ENCODE assay signal across 1 cellular context in the genomic region with DNA sequence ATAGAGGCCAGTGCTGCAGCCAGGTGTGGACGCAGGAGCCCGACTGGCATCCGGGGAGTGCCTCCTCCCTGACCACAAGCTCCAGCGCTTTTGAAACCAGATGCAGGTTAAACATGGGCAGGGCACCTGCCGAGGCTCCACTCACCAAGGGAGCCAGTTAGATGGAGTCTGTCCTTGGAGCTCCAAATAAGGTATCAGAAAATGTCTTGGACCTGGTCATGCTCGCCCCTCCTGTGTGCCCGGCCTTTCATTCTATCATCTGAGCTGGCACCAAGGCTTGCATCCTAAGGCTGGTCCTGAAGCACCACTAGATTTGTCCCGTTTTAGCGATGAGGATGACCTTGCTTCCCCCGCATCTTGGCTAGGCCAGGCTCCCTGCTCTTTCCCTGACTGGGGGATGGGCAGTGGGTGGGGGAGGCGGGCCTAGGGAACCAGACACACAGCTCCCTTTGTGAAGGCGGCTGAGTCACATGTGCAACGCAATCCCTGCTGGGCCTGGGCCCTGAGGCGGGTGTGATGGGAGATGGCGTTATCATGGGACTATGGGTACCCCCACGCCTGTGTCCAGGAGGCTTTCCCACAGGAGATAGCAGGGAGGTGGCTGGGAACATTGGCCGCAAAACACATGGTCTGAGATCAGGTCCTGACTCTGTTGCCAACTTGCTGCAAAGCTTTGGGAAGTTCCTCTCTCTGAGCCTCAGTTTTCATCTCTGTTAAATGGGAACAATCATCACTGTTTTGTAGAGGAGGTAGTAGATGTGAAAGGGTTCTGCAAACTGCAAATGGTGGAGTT.
TF ChIP-seq lines count a peak whose summit lies in the region.

No MANE protein-coding gene starts in this region.

TF ChIP-seq in HepG2, 621 proteins besides CTCF, POLR2A, EP300 and RAD21 (continues in another document):
- TF ChIP-seq, protein P1, sequence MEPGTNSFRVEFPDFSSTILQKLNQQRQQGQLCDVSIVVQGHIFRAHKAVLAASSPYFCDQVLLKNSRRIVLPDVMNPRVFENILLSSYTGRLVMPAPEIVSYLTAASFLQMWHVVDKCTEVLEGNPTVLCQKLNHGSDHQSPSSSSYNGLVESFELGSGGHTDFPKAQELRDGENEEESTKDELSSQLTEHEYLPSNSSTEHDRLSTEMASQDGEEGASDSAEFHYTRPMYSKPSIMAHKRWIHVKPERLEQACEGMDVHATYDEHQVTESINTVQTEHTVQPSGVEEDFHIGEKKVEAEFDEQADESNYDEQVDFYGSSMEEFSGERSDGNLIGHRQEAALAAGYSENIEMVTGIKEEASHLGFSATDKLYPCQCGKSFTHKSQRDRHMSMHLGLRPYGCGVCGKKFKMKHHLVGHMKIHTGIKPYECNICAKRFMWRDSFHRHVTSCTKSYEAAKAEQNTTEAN (CRISPR knock-in tag; conservative IDR thresholded peaks at IDR 0.05) = no peak
- peak; percentile 92 for TF ChIP-seq RCOR2 (CRISPR knock-in tag; IDR thresholded peaks at IDR 0.05)
- no peak for TF ChIP-seq ZNF674 (CRISPR knock-in tag; IDR thresholded peaks at IDR 0.05; ENCODE audit: low read depth)
- TF ChIP-seq ZNF558 (CRISPR knock-in tag; IDR thresholded peaks at IDR 0.05; ENCODE audit: borderline replicate concordance) = no peak
- no peak for TF ChIP-seq ZNF562 (CRISPR knock-in tag; IDR thresholded peaks at IDR 0.05; ENCODE audit: borderline replicate concordance)
- TF ChIP-seq, protein P2, sequence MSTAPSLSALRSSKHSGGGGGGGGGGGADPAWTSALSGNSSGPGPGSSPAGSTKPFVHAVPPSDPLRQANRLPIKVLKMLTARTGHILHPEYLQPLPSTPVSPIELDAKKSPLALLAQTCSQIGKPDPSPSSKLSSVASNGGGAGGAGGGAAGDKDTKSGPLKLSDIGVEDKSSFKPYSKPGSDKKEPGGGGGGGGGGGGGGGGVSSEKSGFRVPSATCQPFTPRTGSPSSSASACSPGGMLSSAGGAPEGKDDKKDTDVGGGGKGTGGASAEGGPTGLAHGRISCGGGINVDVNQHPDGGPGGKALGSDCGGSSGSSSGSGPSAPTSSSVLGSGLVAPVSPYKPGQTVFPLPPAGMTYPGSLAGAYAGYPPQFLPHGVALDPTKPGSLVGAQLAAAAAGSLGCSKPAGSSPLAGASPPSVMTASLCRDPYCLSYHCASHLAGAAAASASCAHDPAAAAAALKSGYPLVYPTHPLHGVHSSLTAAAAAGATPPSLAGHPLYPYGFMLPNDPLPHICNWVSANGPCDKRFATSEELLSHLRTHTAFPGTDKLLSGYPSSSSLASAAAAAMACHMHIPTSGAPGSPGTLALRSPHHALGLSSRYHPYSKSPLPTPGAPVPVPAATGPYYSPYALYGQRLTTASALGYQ (CRISPR knock-in tag; IDR thresholded peaks at IDR 0.05) = no peak
- peak; percentile 47; the same call in 1 of the 3 replicates for TF ChIP-seq MXI1 (IDR thresholded peaks at IDR 0.05; ENCODE audit: borderline replicate concordance, low read depth, low read length)
- peak; percentile 57 for TF ChIP-seq ZFY (CRISPR knock-in tag; IDR thresholded peaks at IDR 0.05)
- TF ChIP-seq ZBTB7A (CRISPR knock-in tag; IDR thresholded peaks at IDR 0.05) = no peak
- TF ChIP-seq ZNF12 (CRISPR knock-in tag; IDR thresholded peaks at IDR 0.05) = 0 out of 2 replicates have a peak, but pooled peaks have one; percentile 9
- TF ChIP-seq ZNF572 (CRISPR knock-in tag; IDR thresholded peaks at IDR 0.05) = no peak
- TF ChIP-seq JUND (CRISPR knock-in tag; IDR thresholded peaks at IDR 0.05) = peak; percentile 70; the same call in 1 of the 2 replicates
- 0 out of 2 replicates have a peak, but pooled peaks have one; percentile 12 for TF ChIP-seq ISL2 (CRISPR knock-in tag; IDR thresholded peaks at IDR 0.05)
- 0 out of 2 replicates have a peak, but pooled peaks have one; percentile 31 for TF ChIP-seq ZNF782 (CRISPR knock-in tag; IDR thresholded peaks at IDR 0.05; ENCODE audit: borderline replicate concordance)
- TF ChIP-seq, protein P3, sequence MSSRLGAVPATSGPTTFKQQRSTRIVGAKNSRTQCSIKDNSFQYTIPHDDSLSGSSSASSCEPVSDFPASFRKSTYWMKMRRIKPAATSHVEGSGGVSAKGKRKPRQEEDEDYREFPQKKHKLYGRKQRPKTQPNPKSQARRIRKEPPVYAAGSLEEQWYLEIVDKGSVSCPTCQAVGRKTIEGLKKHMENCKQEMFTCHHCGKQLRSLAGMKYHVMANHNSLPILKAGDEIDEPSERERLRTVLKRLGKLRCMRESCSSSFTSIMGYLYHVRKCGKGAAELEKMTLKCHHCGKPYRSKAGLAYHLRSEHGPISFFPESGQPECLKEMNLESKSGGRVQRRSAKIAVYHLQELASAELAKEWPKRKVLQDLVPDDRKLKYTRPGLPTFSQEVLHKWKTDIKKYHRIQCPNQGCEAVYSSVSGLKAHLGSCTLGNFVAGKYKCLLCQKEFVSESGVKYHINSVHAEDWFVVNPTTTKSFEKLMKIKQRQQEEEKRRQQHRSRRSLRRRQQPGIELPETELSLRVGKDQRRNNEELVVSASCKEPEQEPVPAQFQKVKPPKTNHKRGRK (CRISPR knock-in tag; IDR thresholded peaks at IDR 0.05) = no peak
- peak; percentile 50 for TF ChIP-seq TBL1XR1 (IDR thresholded peaks at IDR 0.05; ENCODE audit: borderline replicate concordance, low read length, partially characterized antibody)
- TF ChIP-seq ZNF549 (CRISPR knock-in tag; IDR thresholded peaks at IDR 0.05) = no peak
- no peak for TF ChIP-seq PAWR (CRISPR knock-in tag; IDR thresholded peaks at IDR 0.05; ENCODE audit: borderline replicate concordance)
- no peak for TF ChIP-seq SRSF4 (IDR thresholded peaks at IDR 0.05; ENCODE audit: low read depth, low read length, poor library complexity, severe bottlenecking)
- TF ChIP-seq, protein P4, sequence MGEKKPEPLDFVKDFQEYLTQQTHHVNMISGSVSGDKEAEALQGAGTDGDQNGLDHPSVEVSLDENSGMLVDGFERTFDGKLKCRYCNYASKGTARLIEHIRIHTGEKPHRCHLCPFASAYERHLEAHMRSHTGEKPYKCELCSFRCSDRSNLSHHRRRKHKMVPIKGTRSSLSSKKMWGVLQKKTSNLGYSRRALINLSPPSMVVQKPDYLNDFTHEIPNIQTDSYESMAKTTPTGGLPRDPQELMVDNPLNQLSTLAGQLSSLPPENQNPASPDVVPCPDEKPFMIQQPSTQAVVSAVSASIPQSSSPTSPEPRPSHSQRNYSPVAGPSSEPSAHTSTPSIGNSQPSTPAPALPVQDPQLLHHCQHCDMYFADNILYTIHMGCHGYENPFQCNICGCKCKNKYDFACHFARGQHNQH (CRISPR knock-in tag; IDR thresholded peaks at IDR 0.05) = peak; percentile 31; the same call in 1 of the 2 replicates
- TF ChIP-seq ARID2 (CRISPR knock-in tag; IDR thresholded peaks at IDR 0.05; ENCODE audit: borderline replicate concordance) = no peak
- TF ChIP-seq, protein P5, sequence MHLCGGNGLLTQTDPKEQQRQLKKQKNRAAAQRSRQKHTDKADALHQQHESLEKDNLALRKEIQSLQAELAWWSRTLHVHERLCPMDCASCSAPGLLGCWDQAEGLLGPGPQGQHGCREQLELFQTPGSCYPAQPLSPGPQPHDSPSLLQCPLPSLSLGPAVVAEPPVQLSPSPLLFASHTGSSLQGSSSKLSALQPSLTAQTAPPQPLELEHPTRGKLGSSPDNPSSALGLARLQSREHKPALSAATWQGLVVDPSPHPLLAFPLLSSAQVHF (CRISPR knock-in tag; IDR thresholded peaks at IDR 0.05) = no peak
- TF ChIP-seq, protein P6, sequence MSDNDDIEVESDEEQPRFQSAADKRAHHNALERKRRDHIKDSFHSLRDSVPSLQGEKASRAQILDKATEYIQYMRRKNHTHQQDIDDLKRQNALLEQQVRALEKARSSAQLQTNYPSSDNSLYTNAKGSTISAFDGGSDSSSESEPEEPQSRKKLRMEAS (IDR thresholded peaks at IDR 0.05) = peak; percentile 73
- no peak for TF ChIP-seq SAFB2 (CRISPR knock-in tag; IDR thresholded peaks at IDR 0.05; ENCODE audit: borderline replicate concordance, low read depth)
- no peak for TF ChIP-seq ZBTB20 (CRISPR knock-in tag; IDR thresholded peaks at IDR 0.05; ENCODE audit: borderline replicate concordance, low read depth)
- TF ChIP-seq SP140L (CRISPR knock-in tag; IDR thresholded peaks at IDR 0.05; ENCODE audit: borderline replicate concordance) = no peak
- TF ChIP-seq, protein P7, sequence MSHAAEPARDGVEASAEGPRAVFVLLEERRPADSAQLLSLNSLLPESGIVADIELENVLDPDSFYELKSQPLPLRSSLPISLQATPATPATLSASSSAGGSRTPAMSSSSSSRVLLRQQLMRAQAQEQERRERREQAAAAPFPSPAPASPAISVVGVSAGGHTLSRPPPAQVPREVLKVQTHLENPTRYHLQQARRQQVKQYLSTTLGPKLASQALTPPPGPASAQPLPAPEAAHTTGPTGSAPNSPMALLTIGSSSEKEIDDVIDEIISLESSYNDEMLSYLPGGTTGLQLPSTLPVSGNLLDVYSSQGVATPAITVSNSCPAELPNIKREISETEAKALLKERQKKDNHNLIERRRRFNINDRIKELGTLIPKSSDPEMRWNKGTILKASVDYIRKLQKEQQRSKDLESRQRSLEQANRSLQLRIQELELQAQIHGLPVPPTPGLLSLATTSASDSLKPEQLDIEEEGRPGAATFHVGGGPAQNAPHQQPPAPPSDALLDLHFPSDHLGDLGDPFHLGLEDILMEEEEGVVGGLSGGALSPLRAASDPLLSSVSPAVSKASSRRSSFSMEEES (CRISPR knock-in tag; IDR thresholded peaks at IDR 0.05) = peak; percentile 81
- peak; percentile 99 for TF ChIP-seq KDM1A (CRISPR knock-in tag; IDR thresholded peaks at IDR 0.05)
- TF ChIP-seq ZNF768 (CRISPR knock-in tag; IDR thresholded peaks at IDR 0.05) = peak; percentile 2
- 0 out of 2 replicates have a peak, but pooled peaks have one; percentile 27 for TF ChIP-seq ZNF3 (CRISPR knock-in tag; IDR thresholded peaks at IDR 0.05)
- TF ChIP-seq ZNF615 (CRISPR knock-in tag; IDR thresholded peaks at IDR 0.05; ENCODE audit: borderline replicate concordance) = peak; percentile 26; the same call in 1 of the 2 replicates
- TF ChIP-seq ZBTB8A (CRISPR knock-in tag; IDR thresholded peaks at IDR 0.05; ENCODE audit: borderline replicate concordance, low read depth) = no peak
- TF ChIP-seq NRL (CRISPR knock-in tag; IDR thresholded peaks at IDR 0.05; ENCODE audit: borderline replicate concordance) = peak; percentile 53; the same call in 1 of the 2 replicates
- 0 out of 2 replicates have a peak, but pooled peaks have one; percentile 48 for TF ChIP-seq HNRNPL (IDR thresholded peaks at IDR 0.05; ENCODE audit: low read depth, low read length)
- 0 out of 2 replicates have a peak, but pooled peaks have one; percentile 21 for TF ChIP-seq JUN (CRISPR knock-in tag; IDR thresholded peaks at IDR 0.05)
- TF ChIP-seq KDM4B (CRISPR knock-in tag; IDR thresholded peaks at IDR 0.05) = no peak
- TF ChIP-seq BHLHE40 (IDR thresholded peaks at IDR 0.05; ENCODE audit: low read length) = peak; percentile 56; the same call in 1 of the 2 replicates
- peak; percentile 98 for TF ChIP-seq ZNF75D (CRISPR knock-in tag; IDR thresholded peaks at IDR 0.05; ENCODE audit: borderline replicate concordance)
- TF ChIP-seq SATB2 (CRISPR knock-in tag; IDR thresholded peaks at IDR 0.05) = no peak
- peak; percentile 45; the same call in 1 of the 2 replicates for TF ChIP-seq RXRB (CRISPR knock-in tag; IDR thresholded peaks at IDR 0.05; ENCODE audit: borderline replicate concordance)
- TF ChIP-seq GATAD2A (CRISPR knock-in tag; IDR thresholded peaks at IDR 0.05) = peak; percentile 73; the same call in 1 of the 2 replicates
- peak; percentile 89 for TF ChIP-seq CBX1 (IDR thresholded peaks at IDR 0.05; ENCODE audit: low read depth)
- TF ChIP-seq ZSCAN22 (CRISPR knock-in tag; IDR thresholded peaks at IDR 0.05) = no peak
- TF ChIP-seq, protein P8, sequence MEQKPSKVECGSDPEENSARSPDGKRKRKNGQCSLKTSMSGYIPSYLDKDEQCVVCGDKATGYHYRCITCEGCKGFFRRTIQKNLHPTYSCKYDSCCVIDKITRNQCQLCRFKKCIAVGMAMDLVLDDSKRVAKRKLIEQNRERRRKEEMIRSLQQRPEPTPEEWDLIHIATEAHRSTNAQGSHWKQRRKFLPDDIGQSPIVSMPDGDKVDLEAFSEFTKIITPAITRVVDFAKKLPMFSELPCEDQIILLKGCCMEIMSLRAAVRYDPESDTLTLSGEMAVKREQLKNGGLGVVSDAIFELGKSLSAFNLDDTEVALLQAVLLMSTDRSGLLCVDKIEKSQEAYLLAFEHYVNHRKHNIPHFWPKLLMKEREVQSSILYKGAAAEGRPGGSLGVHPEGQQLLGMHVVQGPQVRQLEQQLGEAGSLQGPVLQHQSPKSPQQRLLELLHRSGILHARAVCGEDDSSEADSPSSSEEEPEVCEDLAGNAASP (CRISPR knock-in tag; IDR thresholded peaks at IDR 0.05; ENCODE audit: borderline replicate concordance) = peak; percentile 48; the same call in 1 of the 2 replicates
- TF ChIP-seq ZNF121 (CRISPR knock-in tag; IDR thresholded peaks at IDR 0.05) = peak; percentile 96
- TF ChIP-seq ZNF20 (CRISPR knock-in tag; IDR thresholded peaks at IDR 0.05) = no peak
- TF ChIP-seq, protein P9, sequence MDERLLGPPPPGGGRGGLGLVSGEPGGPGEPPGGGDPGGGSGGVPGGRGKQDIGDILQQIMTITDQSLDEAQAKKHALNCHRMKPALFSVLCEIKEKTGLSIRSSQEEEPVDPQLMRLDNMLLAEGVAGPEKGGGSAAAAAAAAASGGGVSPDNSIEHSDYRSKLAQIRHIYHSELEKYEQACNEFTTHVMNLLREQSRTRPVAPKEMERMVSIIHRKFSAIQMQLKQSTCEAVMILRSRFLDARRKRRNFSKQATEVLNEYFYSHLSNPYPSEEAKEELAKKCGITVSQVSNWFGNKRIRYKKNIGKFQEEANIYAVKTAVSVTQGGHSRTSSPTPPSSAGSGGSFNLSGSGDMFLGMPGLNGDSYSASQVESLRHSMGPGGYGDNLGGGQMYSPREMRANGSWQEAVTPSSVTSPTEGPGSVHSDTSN (CRISPR knock-in tag; IDR thresholded peaks at IDR 0.05) = no peak
- peak; percentile 40; the same call in 1 of the 2 replicates for TF ChIP-seq SP5 (CRISPR knock-in tag; IDR thresholded peaks at IDR 0.05; ENCODE audit: borderline replicate concordance, low read depth)
- TF ChIP-seq NONO (IDR thresholded peaks at IDR 0.05) = no peak
- TF ChIP-seq NONO (CRISPR knock-in tag; conservative IDR thresholded peaks at IDR 0.05) = 0 out of 2 replicates have a peak, but pooled peaks have one; percentile 24
- no peak for TF ChIP-seq MED8 (CRISPR knock-in tag; IDR thresholded peaks at IDR 0.05; ENCODE audit: insufficient replicate concordance)
- no peak for TF ChIP-seq FOXP1 (IDR thresholded peaks at IDR 0.05)
- no peak for TF ChIP-seq FOXP1 (CRISPR knock-in tag; IDR thresholded peaks at IDR 0.05)
- TF ChIP-seq, protein P10, sequence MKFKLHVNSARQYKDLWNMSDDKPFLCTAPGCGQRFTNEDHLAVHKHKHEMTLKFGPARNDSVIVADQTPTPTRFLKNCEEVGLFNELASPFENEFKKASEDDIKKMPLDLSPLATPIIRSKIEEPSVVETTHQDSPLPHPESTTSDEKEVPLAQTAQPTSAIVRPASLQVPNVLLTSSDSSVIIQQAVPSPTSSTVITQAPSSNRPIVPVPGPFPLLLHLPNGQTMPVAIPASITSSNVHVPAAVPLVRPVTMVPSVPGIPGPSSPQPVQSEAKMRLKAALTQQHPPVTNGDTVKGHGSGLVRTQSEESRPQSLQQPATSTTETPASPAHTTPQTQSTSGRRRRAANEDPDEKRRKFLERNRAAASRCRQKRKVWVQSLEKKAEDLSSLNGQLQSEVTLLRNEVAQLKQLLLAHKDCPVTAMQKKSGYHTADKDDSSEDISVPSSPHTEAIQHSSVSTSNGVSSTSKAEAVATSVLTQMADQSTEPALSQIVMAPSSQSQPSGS (CRISPR knock-in tag; IDR thresholded peaks at IDR 0.05) = peak; percentile 44; the same call in 1 of the 2 replicates
- no peak for TF ChIP-seq ZNF441 (CRISPR knock-in tag; IDR thresholded peaks at IDR 0.05; ENCODE audit: borderline replicate concordance)
- TF ChIP-seq HIVEP1 (CRISPR knock-in tag; IDR thresholded peaks at IDR 0.05) = no peak; the same call in 1 of the 2 replicates
- TF ChIP-seq HOXA5 (CRISPR knock-in tag; IDR thresholded peaks at IDR 0.05) = no peak
- TF ChIP-seq NR2F1 (CRISPR knock-in tag; IDR thresholded peaks at IDR 0.05) = no peak
